Comparison of ENCODE assay signal across 8 cellular contexts in genomic region chr21:33360871-33361602, GRCh38.
DNase-seq lines count a peak whose midpoint lies in the region; ATAC-seq lines count a peak whose summit lies in the region.

No MANE protein-coding gene starts in this region.

- peak; percentile 85 for DNase-seq in DMS53 (lab: John Stamatoyannopoulos, UW)
- DNase-seq in LoVo (ENCODE audit: low spot score): peak; percentile 84
- DNase-seq in RPMI8226: peak; percentile 88
- peak; percentile 83 for DNase-seq in activated T-helper 9 cell treated with anti-CD3 and anti-CD28 coated beads, Interleukin-2, amount 50 U/mL, for 16 hours (ENCODE audit: low read depth)
- DNase-seq in fibroblast of the conjunctiva (ENCODE audit: low read depth): peak; percentile 47
- peak; percentile 74 for DNase-seq in non-pigmented ciliary epithelial cell (ENCODE audit: low read depth)
- peak in 45 of 49 donors; percentile 6 to 79 (median 53) for DNase-seq in substantia nigra (lab: John Stamatoyannopoulos, UW)

- H3K27ac ChIP-seq in substantia nigra (ENCODE audit: low read depth, low read length, poor library complexity, severe bottlenecking): no peak overlapping the region

- peak; percentile 61 for ATAC-seq in GM21825 (IDR thresholded peaks at IDR 0.05; ENCODE audit: unreplicated experiment)
